Comparison of ENCODE assay signal across 8 cellular contexts in the genomic region with DNA sequence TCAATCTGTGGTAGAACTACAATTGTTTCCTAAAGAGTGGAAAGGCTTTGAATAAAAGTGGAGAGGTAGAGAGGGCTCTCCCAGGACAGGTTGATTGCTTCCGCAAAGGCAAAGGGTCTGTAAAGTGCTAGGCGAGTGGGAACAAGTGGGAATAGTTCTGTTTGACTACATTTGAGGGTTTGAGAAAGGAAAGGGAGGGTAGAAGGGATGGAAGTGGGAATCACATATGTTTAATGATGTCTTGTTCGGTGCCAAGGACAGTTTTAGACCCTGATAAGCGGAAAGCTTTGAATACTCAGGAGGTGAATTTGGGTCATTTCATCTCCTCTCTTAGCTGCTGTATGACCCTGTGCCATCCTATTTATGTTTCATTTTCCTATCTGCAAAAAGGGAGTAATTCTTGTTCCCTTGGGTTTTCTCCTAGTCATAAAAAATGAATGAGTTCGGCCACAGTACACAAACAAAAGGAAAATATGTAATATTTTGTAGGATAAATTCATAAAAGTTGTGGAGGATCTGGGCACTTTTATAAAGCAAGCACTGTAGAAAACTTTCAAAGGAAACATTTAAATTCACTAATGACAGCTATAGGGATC. TPM values are rescaled to one million over a fixed set of nuclear protein-coding genes. Genes with fewer than 3 reads are reported as not detected.
DNase-seq lines count a peak whose midpoint lies in the region; ATAC-seq and TF ChIP-seq lines count a peak whose summit lies in the region.

No MANE protein-coding gene starts in this region.

- peaks cover 46% of the 10 kb centered on the region for H3K36me3 Mint-ChIP-seq in stimulated activated effector memory CD8-positive, alpha-beta T cell treated with anti-CD3 and anti-CD28 coated beads, Interleukin-12 subunit alpha, Interleukin-12 subunit beta, amount 100 ng/mL, for 72 hours

- no peaks in the 10 kb centered on the region for H3K27me3 ChIP-seq in SK-N-SH (ENCODE audit: insufficient read depth)
- H3K27me3 ChIP-seq in SU-DHL-6 (ENCODE audit: low read length): no peaks in the 10 kb centered on the region
- H3K27me3 ChIP-seq in iPS-20b (ENCODE audit: insufficient read depth, low read length): peaks cover 5% of the 10 kb centered on the region; the same call in 1 of the 2 replicates

- H3K9me3 ChIP-seq in SK-N-SH: no peaks in the 10 kb centered on the region
- H3K9me3 ChIP-seq in SU-DHL-6 (ENCODE audit: insufficient read depth, low read length): no peaks in the 10 kb centered on the region
- no peaks in the 10 kb centered on the region for H3K9me3 ChIP-seq in iPS-20b (ENCODE audit: insufficient read depth, low read depth, low read length)

- no peak for TF ChIP-seq EP300 in SK-N-SH (IDR thresholded peaks at IDR 0.05; ENCODE audit: borderline replicate concordance in 1 of 2, low read depth in 1 of 2, low read length in 1 of 2)

- H3K79me2 ChIP-seq in SK-N-SH (ENCODE audit: insufficient read depth) (peaks cover 29% of the 10 kb centered on the region), SU-DHL-6 (ENCODE audit: insufficient read depth, low read length) (peaks cover 31% of the 10 kb centered on the region)

- no peaks in the 10 kb centered on the region for H3K9me3 Mint-ChIP-seq in stimulated activated effector memory CD8-positive, alpha-beta T cell treated with anti-CD3 and anti-CD28 coated beads, Interleukin-12 subunit alpha, Interleukin-12 subunit beta, amount 100 ng/mL, for 72 hours

- H3K4me1 Mint-ChIP-seq in stimulated activated effector memory CD8-positive, alpha-beta T cell treated with anti-CD3 and anti-CD28 coated beads, Interleukin-12 subunit alpha, Interleukin-12 subunit beta, amount 100 ng/mL, for 72 hours: peaks cover 30% of the 10 kb centered on the region

- CTCF ChIA-PET in SK-N-SH (lab: Yijun Ruan, JAX): interaction anchor here (13.2 to 15.1 kb wide), 2 partner anchors 115 to 143 kb away, joined by 418 to 490 read pairs; no protein-coding TSS in a partner anchor

- H3K9ac ChIP-seq in SK-N-SH (peak overlapping the region; percentile 84; the same call in 1 of the 2 replicates), SU-DHL-6 (ENCODE audit: low read length) (no peak overlapping the region; the same call in 1 of the 2 replicates), iPS-20b (ENCODE audit: low read depth, low read length) (peak overlapping the region; percentile 92; the same call in 1 of the 2 replicates)

- TF ChIP-seq RAD21 in SK-N-SH (IDR thresholded peaks at IDR 0.05; ENCODE audit: low read length): no peak

- DNase-seq in SK-N-SH (no peak), C1 segment of cervical spinal cord (lab: John Stamatoyannopoulos, UW) (no peak), NCI-H69 (lab: John Stamatoyannopoulos, UW) (no peak)
- DNase-seq in stimulated activated effector memory CD8-positive, alpha-beta T cell treated with anti-CD3 and anti-CD28 coated beads, Interleukin-12 subunit alpha, Interleukin-12 subunit beta, amount 100 ng/mL, for 72 hours (ENCODE audit: low spot score in 2 of 2): no peak
- DNase-seq in stimulated activated CD4-positive, alpha-beta T cell treated with anti-CD3 and anti-CD28 coated beads, Interleukin-2, amount 100 ng/mL, for 48 hours: no peak

- H3K4me2 ChIP-seq in SK-N-SH (peak overlapping the region; percentile 80; the same call in 1 of the 2 replicates), SU-DHL-6 (ENCODE audit: low read depth, low read length, poor library complexity, severe bottlenecking) (peak overlapping the region; percentile 75)

- 93% methylated on average over 5 of the region's 5 CpGs for WGBS in SK-N-SH (ENCODE audit: low lambda C conversion rate)

- H3K4me1 ChIP-seq in SK-N-SH (ENCODE audit: control insufficient read depth in 1 of 2, insufficient read depth in 2 of 2, low read depth in 1 of 2, low read length in 1 of 2) (peaks cover 4 to 14% of the 10 kb centered on the region in 2 experiments; a peak in 3 of 4 replicates), iPS-20b (ENCODE audit: insufficient read depth, low read length) (peaks cover 17% of the 10 kb centered on the region)

- H3K4me3 ChIP-seq in SK-N-SH (ENCODE audit: low read depth in 2 of 2, low read length in 1 of 2) (no peak overlapping the region), SU-DHL-6 (ENCODE audit: insufficient read depth, low read length, poor library complexity, severe bottlenecking) (no peak overlapping the region), iPS-20b (ENCODE audit: low read length) (peak overlapping the region; percentile 79)

- peaks cover 17% of the 10 kb centered on the region for H4K20me1 ChIP-seq in SK-N-SH (ENCODE audit: insufficient read depth)
- H4K20me1 ChIP-seq in SU-DHL-6 (ENCODE audit: low read depth, low read length): peaks cover 10% of the 10 kb centered on the region

- H3F3A ChIP-seq in SK-N-SH (replicated peaks; ENCODE audit: insufficient read depth) (peaks cover 9% of the 10 kb centered on the region), SU-DHL-6 (ENCODE audit: insufficient read depth) (peaks cover 46% of the 10 kb centered on the region)

- H3K9me2 ChIP-seq in SK-N-SH (no peaks in the 10 kb centered on the region), SU-DHL-6 (replicated peaks; ENCODE audit: insufficient read depth, low read length) (no peaks in the 10 kb centered on the region)

- H3K27ac ChIP-seq in SK-N-SH (ENCODE audit: low read depth in 2 of 2, low read length in 1 of 2): peak overlapping the region in 1 of 2 experiments; percentile 95; a peak in 2 of 4 replicates
- H3K27ac ChIP-seq in SU-DHL-6 (ENCODE audit: low read depth, low read length): no peak overlapping the region
- H3K27ac ChIP-seq in iPS-20b (ENCODE audit: low read length): no peak overlapping the region

- H3K36me3 ChIP-seq in SK-N-SH (replicated peaks in 1 of 2; ENCODE audit: control insufficient read depth in 1 of 2, insufficient read depth in 2 of 2, low read length in 1 of 2) (peaks cover 9% of the 10 kb centered on the region in 2 experiments), SU-DHL-6 (ENCODE audit: low read length) (peaks cover 21% of the 10 kb centered on the region), iPS-20b (ENCODE audit: insufficient read depth, low read depth, low read length) (peaks cover 13% of the 10 kb centered on the region)

- H2AFZ ChIP-seq in SK-N-SH (ENCODE audit: low read depth) (0 out of 2 replicates have a peak overlapping the region, but pooled peaks have one; percentile 54), SU-DHL-6 (ENCODE audit: low read depth, low read length, severe bottlenecking) (no peak overlapping the region)

- TF ChIP-seq CTCF in SK-N-SH (IDR thresholded peaks at IDR 0.05) (no peak), SU-DHL-6 (IDR thresholded peaks at IDR 0.05; ENCODE audit: insufficient read depth, low read length, poor library complexity, severe bottlenecking) (no peak)

- ATAC-seq in SK-N-SH treated with all-trans-retinoic acid at 6 μM for 48 hours: no peak
- ATAC-seq in stimulated activated effector memory CD8-positive, alpha-beta T cell treated with anti-CD3 and anti-CD28 coated beads, Interleukin-12 subunit alpha, Interleukin-12 subunit beta, amount 100 ng/mL, for 72 hours: no peak

- POLR2A ChIA-PET in SK-N-SH (lab: Yijun Ruan, JAX): no interaction called here

- H3K4me3 Mint-ChIP-seq in stimulated activated effector memory CD8-positive, alpha-beta T cell treated with anti-CD3 and anti-CD28 coated beads, Interleukin-12 subunit alpha, Interleukin-12 subunit beta, amount 100 ng/mL, for 72 hours: peak overlapping the region; percentile 96

- H3K27ac Mint-ChIP-seq in stimulated activated effector memory CD8-positive, alpha-beta T cell treated with anti-CD3 and anti-CD28 coated beads, Interleukin-12 subunit alpha, Interleukin-12 subunit beta, amount 100 ng/mL, for 72 hours: peak overlapping the region; percentile 99

TF ChIP-seq in SK-N-SH, 30 proteins besides CTCF, POLR2A, EP300 and RAD21 (continues in another document):
- no peak for TF ChIP-seq RFX5 (IDR thresholded peaks at IDR 0.05; ENCODE audit: low read length)
- no peak for TF ChIP-seq FOXM1 (IDR thresholded peaks at IDR 0.05; ENCODE audit: low read depth)
- TF ChIP-seq GATA2 (CRISPR knock-in tag; IDR thresholded peaks at IDR 0.05): no peak
- TF ChIP-seq RXRA (IDR thresholded peaks at IDR 0.05; ENCODE audit: borderline replicate concordance, low read depth): no peak
- TF ChIP-seq MXI1 (IDR thresholded peaks at IDR 0.05; ENCODE audit: low read depth, low read length): no peak
- no peak for TF ChIP-seq GABPA (IDR thresholded peaks at IDR 0.05; ENCODE audit: low read depth)
- no peak for TF ChIP-seq JUND (IDR thresholded peaks at IDR 0.05)
- TF ChIP-seq TEAD4 (IDR thresholded peaks at IDR 0.05; ENCODE audit: borderline replicate concordance, insufficient read depth): no peak
- no peak for TF ChIP-seq NRF1 (IDR thresholded peaks at IDR 0.05; ENCODE audit: low read depth, low read length)
- TF ChIP-seq YY1 (IDR thresholded peaks at IDR 0.05; ENCODE audit: low read depth): no peak

TF ChIP-seq in SK-N-SH treated with all-trans-retinoic acid at 6 μM for 48 hours, 23 proteins besides CTCF, POLR2A, EP300 and RAD21:
- no peak for TF ChIP-seq ESRRG (CRISPR knock-in tag; IDR thresholded peaks at IDR 0.05)
- TF ChIP-seq, protein P1, sequence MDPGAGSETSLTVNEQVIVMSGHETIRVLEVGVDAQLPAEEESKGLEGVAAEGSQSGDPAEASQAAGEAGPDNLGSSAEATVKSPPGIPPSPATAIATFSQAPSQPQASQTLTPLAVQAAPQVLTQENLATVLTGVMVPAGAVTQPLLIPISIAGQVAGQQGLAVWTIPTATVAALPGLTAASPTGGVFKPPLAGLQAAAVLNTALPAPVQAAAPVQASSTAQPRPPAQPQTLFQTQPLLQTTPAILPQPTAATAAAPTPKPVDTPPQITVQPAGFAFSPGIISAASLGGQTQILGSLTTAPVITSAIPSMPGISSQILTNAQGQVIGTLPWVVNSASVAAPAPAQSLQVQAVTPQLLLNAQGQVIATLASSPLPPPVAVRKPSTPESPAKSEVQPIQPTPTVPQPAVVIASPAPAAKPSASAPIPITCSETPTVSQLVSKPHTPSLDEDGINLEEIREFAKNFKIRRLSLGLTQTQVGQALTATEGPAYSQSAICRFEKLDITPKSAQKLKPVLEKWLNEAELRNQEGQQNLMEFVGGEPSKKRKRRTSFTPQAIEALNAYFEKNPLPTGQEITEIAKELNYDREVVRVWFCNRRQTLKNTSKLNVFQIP (CRISPR knock-in tag; IDR thresholded peaks at IDR 0.05; ENCODE audit: borderline replicate concordance, low read depth): no peak
- TF ChIP-seq OSR1 (CRISPR knock-in tag; IDR thresholded peaks at IDR 0.05): no peak

RNA-seq across cellular contexts. Expression of gene PIM1, which starts 1.7 kb away (rescaled TPM):
- polyA plus RNA-seq in SK-N-SH (2012; rRNA removed): 33.9 and 35.3 TPM in 2 replicates
- polyA plus RNA-seq in SK-N-SH (2012; cell fraction: cytosol; rRNA removed): 18.9 and 20.6 TPM in 2 replicates
- polyA plus RNA-seq in SK-N-SH (2012; cell fraction: nucleus; rRNA removed): 90.2 and 138 TPM in 2 replicates
